In genomic region chr10:124083740-124084397, GRCh38 we compare ENCODE assay signal across 27 cellular contexts. TPM values are rescaled to one million over a fixed set of nuclear protein-coding genes. Genes with fewer than 3 reads are reported as not detected.
A peak's percentile ranks its signal among the peaks of the same experiment; 100 is the strongest.
DNase-seq lines count a peak whose midpoint lies in the region; ATAC-seq and TF ChIP-seq lines count a peak whose summit lies in the region.
"Had no signal": no experiment of that assay in that cellular context is flagged by ENCODE, and none has a peak within 500 bp of the region (broad histone marks: within the 10 kb centered on the region; RNA-seq: fewer than 3 reads in every experiment).

No MANE protein-coding gene starts in this region.

- TF ChIP-seq POLR2A in esophagus squamous epithelium (IDR thresholded peaks at IDR 0.05), result no peak

- H2AFZ ChIP-seq in MM.1S (ENCODE audit: low read length) (no peak overlapping the region), neuronal stem cell (ENCODE audit: low read length) (no peak overlapping the region)

- H3K27me3 ChIP-seq in BJ (ENCODE audit: control insufficient read depth, insufficient read depth, low read length) (no peaks in the 10 kb centered on the region), MM.1S (replicated peaks; ENCODE audit: insufficient read depth, low read length) (no peaks in the 10 kb centered on the region), esophagus squamous epithelium (no peaks in the 10 kb centered on the region), neuronal stem cell (ENCODE audit: control insufficient read depth in 3 of 3, insufficient read depth in 3 of 3, low read depth in 1 of 3, low read length in 3 of 3) (peaks cover 0 to 3% (median 0%) of the 10 kb centered on the region in 3 experiments), ascending aorta (no peaks in the 10 kb centered on the region)
- H3K27me3 ChIP-seq: cardiac muscle cell, gastrocnemius medialis, stomach had no signal

- H3K9ac ChIP-seq in MM.1S (ENCODE audit: low read length) (peak overlapping the region; percentile 12; the same call in 1 of the 2 replicates), neuronal stem cell (ENCODE audit: low read depth, low read length, poor library complexity) (no peak overlapping the region)

- no peak overlapping the region for H3K4me3 ChIP-seq in BJ (ENCODE audit: low read depth, low read length)
- no peak overlapping the region for H3K4me3 ChIP-seq in MM.1S (ENCODE audit: low read length)
- no peak overlapping the region for H3K4me3 ChIP-seq in esophagus squamous epithelium
- H3K4me3 ChIP-seq in neuronal stem cell (ENCODE audit: low read length in 2 of 2), result no peak overlapping the region
- no peak overlapping the region for H3K4me3 ChIP-seq in ascending aorta
- H3K4me3 ChIP-seq: cardiac muscle cell, gastrocnemius medialis, stomach had no signal

- peaks cover 8% of the 10 kb centered on the region for H3K27me3 Mint-ChIP-seq in activated CD4-positive, alpha-beta T cell treated with anti-CD3 and anti-CD28 coated beads, Interleukin-2, amount 10 ng/mL, durations not matched to agents 24 days and 14 days

- H2BK12ac ChIP-seq in neuronal stem cell (ENCODE audit: low read length), result no peak overlapping the region

- DNase-seq in BJ (ENCODE audit: low read depth) (peak; percentile 41), MM.1S (no peak), esophagus squamous epithelium (lab: John Stamatoyannopoulos, UW) (no peak), neuronal stem cell (ENCODE audit: low spot score) (no peak), ascending aorta (ENCODE audit: low spot score in 2 of 2) (no peak), DMS 273 treated with DMSO at 0.1 percent for 48 hours (lab: John Stamatoyannopoulos, UW) (no peak)
- no peak for DNase-seq in activated CD4-positive, alpha-beta T cell treated with anti-CD3 and anti-CD28 coated beads, Interleukin-2, amount 10 ng/mL, durations not matched to agents 24 days and 14 days
- DNase-seq: activated CD4-positive, alpha-beta T cell treated with anti-CD3 and anti-CD28 coated beads for 1 hour; activated naive CD4-positive, alpha-beta T cell; activated T-cell treated with anti-CD3 and anti-CD28 coated beads, Interleukin-2, amount 50 U/mL, for 4 hours; gastrocnemius medialis; GF-D8; islet precursor cell; Kasumi-1; NCI-H1092 treated with DMSO at 0.1 percent for 48 hours; NCI-H2029 treated with DMSO at 0.1 percent for 48 hours; NCI-H345; retina; stimulated activated CD4-positive, alpha-beta T cell treated with anti-CD3 and anti-CD28 coated beads, Interleukin-12 subunit alpha, Interleukin-12 subunit beta, amount 100 ng/mL, for 4 hours; stimulated activated CD4-positive, alpha-beta T cell treated with anti-CD3 and anti-CD28 coated beads, Interleukin-4, amount 100 ng/mL, for 4 hours; stomach; T-cell had no signal

- H3K36me3 Mint-ChIP-seq in activated CD4-positive, alpha-beta T cell treated with anti-CD3 and anti-CD28 coated beads, Interleukin-2, amount 10 ng/mL, durations not matched to agents 24 days and 14 days (ENCODE audit: low read depth), result no peaks in the 10 kb centered on the region
- H3K36me3 Mint-ChIP-seq: T-cell had no signal

- peaks cover 95% of the 10 kb centered on the region for H3K79me2 ChIP-seq in MM.1S (ENCODE audit: low read length)

- H3K4me1 Mint-ChIP-seq in activated CD4-positive, alpha-beta T cell treated with anti-CD3 and anti-CD28 coated beads, Interleukin-2, amount 10 ng/mL, durations not matched to agents 24 days and 14 days, result no peaks in the 10 kb centered on the region

- H2BK15ac ChIP-seq in neuronal stem cell (ENCODE audit: low read length), result no peak overlapping the region

- H2BK5ac ChIP-seq in neuronal stem cell (ENCODE audit: low read length), result no peak overlapping the region

- H3K36me3 ChIP-seq in BJ (ENCODE audit: control insufficient read depth, insufficient read depth, low read length) (no peaks in the 10 kb centered on the region), MM.1S (replicated peaks; ENCODE audit: insufficient read depth, low read length) (no peaks in the 10 kb centered on the region; the same call in 1 of the 2 replicates), esophagus squamous epithelium (no peaks in the 10 kb centered on the region), neuronal stem cell (replicated peaks in 1 of 2; ENCODE audit: control insufficient read depth in 2 of 2, insufficient read depth in 2 of 2, low read length in 2 of 2) (no peaks in the 10 kb centered on the region), ascending aorta (no peaks in the 10 kb centered on the region)
- H3K36me3 ChIP-seq: cardiac muscle cell, gastrocnemius medialis, stomach had no signal

- no peak overlapping the region for H3K23ac ChIP-seq in neuronal stem cell (ENCODE audit: low read depth, low read length, poor library complexity)

- TF ChIP-seq CTCF in BJ (IDR thresholded peaks at IDR 0.05; ENCODE audit: insufficient read depth, low read depth, low read length), result no peak
- no peak for TF ChIP-seq CTCF in MM.1S (IDR thresholded peaks at IDR 0.05; ENCODE audit: low read length)
- no peak for TF ChIP-seq CTCF in esophagus squamous epithelium (IDR thresholded peaks at IDR 0.05)
- no peak for TF ChIP-seq CTCF in ascending aorta (IDR thresholded peaks at IDR 0.05)

- no peak overlapping the region for H3K4me3 Mint-ChIP-seq in activated CD4-positive, alpha-beta T cell treated with anti-CD3 and anti-CD28 coated beads, Interleukin-2, amount 10 ng/mL, durations not matched to agents 24 days and 14 days
- H3K4me3 Mint-ChIP-seq: activated T-cell treated with anti-CD3 and anti-CD28 coated beads, Interleukin-2, amount 50 U/mL, for 4 hours; T-cell; type B pancreatic cell had no signal

- H3K9me3 Mint-ChIP-seq in activated CD4-positive, alpha-beta T cell treated with anti-CD3 and anti-CD28 coated beads, Interleukin-2, amount 10 ng/mL, durations not matched to agents 24 days and 14 days, result no peaks in the 10 kb centered on the region
- H3K9me3 Mint-ChIP-seq: activated T-cell treated with anti-CD3 and anti-CD28 coated beads, Interleukin-2, amount 50 U/mL, for 4 hours; T-cell; type B pancreatic cell had no signal

- H4K91ac ChIP-seq in neuronal stem cell (ENCODE audit: low read depth, low read length, poor library complexity), result no peak overlapping the region

- no peak overlapping the region for H3K27ac Mint-ChIP-seq in activated CD4-positive, alpha-beta T cell treated with anti-CD3 and anti-CD28 coated beads, Interleukin-2, amount 10 ng/mL, durations not matched to agents 24 days and 14 days
- H3K27ac Mint-ChIP-seq: T-cell, type B pancreatic cell had no signal

- H3K4ac ChIP-seq in neuronal stem cell (ENCODE audit: low read length), result no peak overlapping the region

- no peak overlapping the region for H2AK5ac ChIP-seq in neuronal stem cell (ENCODE audit: low read depth, low read length)

- H4K20me1 ChIP-seq in MM.1S (ENCODE audit: insufficient read depth, low read length), result no peaks in the 10 kb centered on the region

- H3K9me2 ChIP-seq in MM.1S (replicated peaks; ENCODE audit: insufficient read depth, low read length), result no peaks in the 10 kb centered on the region

- H3K27ac ChIP-seq in MM.1S (ENCODE audit: low read length) (peak overlapping the region; percentile 74; the same call in 1 of the 2 replicates), esophagus squamous epithelium (peak overlapping the region in 3 of 4 donors; percentile 48 to 63 (median 58)), neuronal stem cell (replicated peaks; ENCODE audit: low read length) (no peak overlapping the region), ascending aorta (no peak overlapping the region)
- H3K27ac ChIP-seq: cardiac muscle cell, epithelial cell of prostate had no signal

- H3K79me1 ChIP-seq in neuronal stem cell (ENCODE audit: low read depth, low read length), result peaks cover 3% of the 10 kb centered on the region

- intact Hi-C loops in esophagus squamous epithelium (cut with DNase I) (no loop called here), ascending aorta (cut with DNase I) (no loop called here)
- intact Hi-C loops in activated CD4-positive, alpha-beta T cell treated with anti-CD3 and anti-CD28 coated beads, Interleukin-2, amount 10 ng/mL, durations not matched to agents 24 days and 14 days (cut with micrococcal nuclease), result no loop called here

- H3K4me2 ChIP-seq in MM.1S (ENCODE audit: low read depth, low read length), result peak overlapping the region; percentile 92; the same call in 1 of the 2 replicates
- H3K4me2 ChIP-seq in neuronal stem cell (ENCODE audit: insufficient read depth, low read length, poor library complexity, severe bottlenecking), result no peak overlapping the region

- H3K9me3 ChIP-seq in MM.1S (replicated peaks; ENCODE audit: insufficient read depth, low read length), result no peaks in the 10 kb centered on the region
- H3K9me3 ChIP-seq in esophagus squamous epithelium, result no peaks in the 10 kb centered on the region
- peaks cover 2 to 6% of the 10 kb centered on the region in 2 donors for H3K9me3 ChIP-seq in neuronal stem cell (replicated peaks in 1 of 2; ENCODE audit: control insufficient read depth in 2 of 2, insufficient read depth in 1 of 2, low read depth in 1 of 2, low read length in 2 of 2)
- H3K9me3 ChIP-seq in ascending aorta, result no peaks in the 10 kb centered on the region
- H3K9me3 ChIP-seq: gastrocnemius medialis, stomach had no signal

- peak overlapping the region; percentile 82 for H3K18ac ChIP-seq in neuronal stem cell (ENCODE audit: low read length)

- H3K4me1 ChIP-seq in MM.1S (ENCODE audit: low read length) (peaks cover 96% of the 10 kb centered on the region), esophagus squamous epithelium (peaks cover 20 to 87% (median 36%) of the 10 kb centered on the region in 3 donors), neuronal stem cell (ENCODE audit: control insufficient read depth in 2 of 2, insufficient read depth in 1 of 2, low read depth in 1 of 2, low read length in 2 of 2) (peaks cover 2 to 8% of the 10 kb centered on the region in 2 donors), ascending aorta (no peaks in the 10 kb centered on the region)

- 70 to 87% methylated on average over 11 of the region's 16 CpGs for WGBS in esophagus squamous epithelium, 2 donors
- no CpG with 5 or more reads among the region's 16 CpGs for WGBS in neuronal stem cell (ENCODE audit: extremely low coverage in 2 of 2, insufficient read length in 2 of 2, insufficient replicate concordance in 1 of 2), 2 donors

- H2BK120ac ChIP-seq in neuronal stem cell (ENCODE audit: low read depth, low read length), result no peak overlapping the region

- no peak overlapping the region for H3K14ac ChIP-seq in neuronal stem cell (ENCODE audit: low read length)

- peaks cover 85% of the 10 kb centered on the region for H3F3A ChIP-seq in MM.1S (ENCODE audit: insufficient read depth, low read length)

- ATAC-seq in HG03457 (IDR thresholded peaks at IDR 0.05; ENCODE audit: unreplicated experiment), result no peak
- ATAC-seq: activated T-cell treated with anti-CD3 and anti-CD28 coated beads, Interleukin-2, amount 50 U/mL, for 4 hours; gastrocnemius medialis; T-cell had no signal

- CTCF ChIA-PET in BJ (lab: Yijun Ruan, JAX), result interaction anchor here (1.0 to 2.1 kb wide), 5 partner anchors 8 to 115 kb away, joined by 3 to 5 read pairs (median 4); no protein-coding TSS in a partner anchor

- POLR2A ChIA-PET in BJ (lab: Charles Lee), result interaction anchor here (0.6 kb wide), 2 partner anchors 370 to 1668 kb away, joined by 3 to 4 read pairs; no protein-coding TSS in a partner anchor

- no peak overlapping the region for H4K8ac ChIP-seq in neuronal stem cell (ENCODE audit: low read depth, low read length)

RNA-seq across cellular contexts. Expression of gene CHST15, which starts 9.5 kb away (rescaled TPM):
- polyA plus RNA-seq in BJ (2011; rRNA removed), result 5.7 and 6.2 TPM in 2 replicates
- polyA minus RNA-seq in BJ (2011; rRNA and poly(A)+ RNA removed), result 5.5 and 6.2 TPM in 2 replicates
- total RNA-seq in esophagus squamous epithelium (10 to 100 TPM in 2 of 4 donors, 1 to 10 TPM in 2; 4.0 to 23.0 (median 13.8) TPM), ascending aorta (20.4 TPM)
- 0.42 TPM for polyA plus RNA-seq in neuronal stem cell (2013, experiment 1 of 2)
- 0.43 TPM for polyA plus RNA-seq in neuronal stem cell (2013, experiment 2 of 2)
- total RNA-seq in activated CD4-positive, alpha-beta T cell treated with anti-CD3 and anti-CD28 coated beads, Interleukin-2, amount 10 ng/mL, durations not matched to agents 24 days and 14 days, result 0.16 and 0.36 TPM in 2 replicates
- total RNA-seq: activated CD8-positive, alpha-beta memory T cell treated with anti-CD3 and anti-CD28 coated beads for 36 hours had no signal

Comparison
In these comparisons a context has a peak if more than half of its experiments do, and no peak if none do; other contexts are left out.
1. H3K27ac ChIP-seq: peak in MM.1S (single experiment) and esophagus squamous epithelium (3 of 4); none in neuronal stem cell (single experiment) and ascending aorta (0 of 2).